ENCODE assay signal across 2 cellular contexts in genomic region chr13:107994137-107994536, GRCh38.
TF ChIP-seq lines count a peak whose summit lies in the region.

No MANE protein-coding gene starts in this region.

TF ChIP-seq in GM23338, 12 proteins besides CTCF, POLR2A, EP300 and RAD21:
- TF ChIP-seq POLR2AphosphoS5 (IDR thresholded peaks at IDR 0.05; ENCODE audit: low read depth) (no peak), STAT1 (IDR thresholded peaks at IDR 0.05; ENCODE audit: unreplicated experiment) (no peak)
TF ChIP-seq in GM23338: peak in this region for 0.

TF ChIP-seq in K562, 482 proteins besides CTCF, POLR2A, EP300 and RAD21:
- no peak for TF ChIP-seq PHB2 (IDR thresholded peaks at IDR 0.05; ENCODE audit: low read depth)
- TF ChIP-seq RNF219 (CRISPR knock-in tag; IDR thresholded peaks at IDR 0.05): no peak
- no peak for TF ChIP-seq ZSCAN32 (CRISPR knock-in tag; IDR thresholded peaks at IDR 0.05)
- TF ChIP-seq ZSCAN29 (IDR thresholded peaks at IDR 0.05): no peak
- TF ChIP-seq ZBED1 (IDR thresholded peaks at IDR 0.05): no peak
- TF ChIP-seq ATF2 (CRISPR knock-in tag; IDR thresholded peaks at IDR 0.05): no peak
- TF ChIP-seq SMC3 (conservative IDR thresholded peaks at IDR 0.05; ENCODE audit: insufficient read depth, low read depth, low read length): peak; percentile 80
- TF ChIP-seq NCOA1 (IDR thresholded peaks at IDR 0.05; ENCODE audit: low read depth): no peak
- TF ChIP-seq USF2 (CRISPR knock-in tag; IDR thresholded peaks at IDR 0.05): no peak
- no peak for TF ChIP-seq DLX4 (CRISPR knock-in tag; IDR thresholded peaks at IDR 0.05)
- no peak for TF ChIP-seq ELK3 (CRISPR knock-in tag; IDR thresholded peaks at IDR 0.05)
- TF ChIP-seq JUND (IDR thresholded peaks at IDR 0.05; ENCODE audit: borderline replicate concordance, low read depth, low read length): 0 out of 2 replicates have a peak, but pooled peaks have one; percentile 39
- no peak for TF ChIP-seq JUND (tag; IDR thresholded peaks at IDR 0.05; ENCODE audit: borderline replicate concordance, low read depth, low read length)
- TF ChIP-seq ERF (CRISPR knock-in tag; IDR thresholded peaks at IDR 0.05): no peak
- TF ChIP-seq TAL1 (IDR thresholded peaks at IDR 0.05): no peak
- TF ChIP-seq ARID3A (IDR thresholded peaks at IDR 0.05; ENCODE audit: borderline replicate concordance, low read depth, low read length): peak; percentile 58; the same call in 1 of the 2 replicates
- no peak for TF ChIP-seq HBP1 (CRISPR knock-in tag; IDR thresholded peaks at IDR 0.05)
- no peak for TF ChIP-seq BACH1 (tag; IDR thresholded peaks at IDR 0.05)
- no peak for TF ChIP-seq MITF (IDR thresholded peaks at IDR 0.05)
- no peak for TF ChIP-seq MCM5 (IDR thresholded peaks at IDR 0.05; ENCODE audit: low read depth)
- no peak for TF ChIP-seq ZFPM2 (CRISPR knock-in tag; IDR thresholded peaks at IDR 0.05)
- no peak for TF ChIP-seq CBFB (CRISPR knock-in tag; IDR thresholded peaks at IDR 0.05)
- no peak for TF ChIP-seq XRCC5 (IDR thresholded peaks at IDR 0.05; ENCODE audit: low read depth, low read length)
- no peak for TF ChIP-seq RERE (CRISPR knock-in tag; IDR thresholded peaks at IDR 0.05; ENCODE audit: borderline replicate concordance)
